In genomic region chr7:140062118-140062527, GRCh38 we compare ENCODE assay signal across 1 cellular context.
TF ChIP-seq lines count a peak whose summit lies in the region.

No MANE protein-coding gene starts in this region.

TF ChIP-seq in GM12878, 131 proteins besides CTCF, POLR2A, EP300 and RAD21 (continued from another document):
- no peak for TF ChIP-seq BCLAF1 (IDR thresholded peaks at IDR 0.05)
- no peak for TF ChIP-seq MEF2B (IDR thresholded peaks at IDR 0.05; ENCODE audit: partially characterized antibody, poor library complexity, severe bottlenecking)
